In the genomic region with DNA sequence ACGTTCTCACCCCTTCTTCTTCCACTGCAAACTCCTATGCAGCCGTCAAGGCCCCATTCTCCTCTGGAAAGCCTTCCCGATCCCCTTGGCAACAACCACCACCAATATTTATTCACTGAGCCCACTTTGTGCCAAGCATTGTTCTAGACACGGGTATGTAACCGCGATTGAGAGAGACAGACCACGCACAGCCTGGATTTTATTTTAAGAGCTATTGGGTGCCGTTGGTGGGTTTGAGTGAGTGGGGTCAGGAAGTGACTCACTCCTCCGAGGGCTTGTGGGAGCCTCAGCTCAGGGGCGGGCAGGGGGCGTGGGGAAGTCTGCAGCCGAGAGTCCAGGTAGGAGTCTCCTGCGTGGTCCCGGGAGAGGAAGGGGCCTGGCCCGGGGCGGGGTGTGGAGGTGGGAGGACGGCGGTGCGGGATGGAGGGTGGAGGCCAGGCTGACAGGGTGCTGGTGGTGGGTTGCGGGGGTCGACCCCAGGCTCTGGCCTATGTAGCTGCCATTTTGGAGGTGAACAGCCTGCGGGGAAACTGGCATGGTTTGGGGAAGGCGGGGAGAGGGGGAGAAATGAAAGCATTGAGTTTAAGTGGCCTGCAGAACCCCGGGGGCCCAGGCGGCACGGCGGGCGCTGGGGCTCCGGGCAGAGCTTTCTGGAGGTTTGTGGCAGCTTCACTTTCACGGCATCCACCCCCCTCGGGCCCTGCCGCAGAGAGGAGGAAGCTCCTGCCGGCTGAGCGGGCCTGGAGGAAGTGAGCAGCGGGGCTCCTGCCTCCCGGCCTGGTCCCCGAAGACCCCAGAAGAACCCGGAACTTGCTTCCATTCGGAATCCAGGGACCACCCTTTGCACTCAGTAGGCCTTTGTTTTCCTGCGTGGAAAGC, we compare ENCODE assay signal across 8 cellular contexts. TPM values are rescaled to one million over a fixed set of nuclear protein-coding genes. Genes with fewer than 3 reads are reported as not detected.
DNase-seq lines count a peak whose midpoint lies in the region; TF ChIP-seq lines count a peak whose summit lies in the region.

No MANE protein-coding gene starts in this region.

- H3K4me3 ChIP-seq in mucosa of rectum (ENCODE audit: low read length in 2 of 2) = peak overlapping the region; percentile 34 to 68
- peak overlapping the region; percentile 19 to 38 for H3K4me3 ChIP-seq in testis
- no peak overlapping the region for H3K4me3 ChIP-seq in thyroid gland (replicated peaks in 1 of 3)

- TF ChIP-seq CTCF in testis (IDR thresholded peaks at IDR 0.05) (no peak), thyroid gland (IDR thresholded peaks at IDR 0.05) (no peak)

- peak overlapping the region; percentile 36 to 41 for H3K9ac ChIP-seq in mucosa of rectum (ENCODE audit: low read depth in 1 of 2, low read length in 2 of 2)

- H3K4me1 ChIP-seq in mucosa of rectum (ENCODE audit: control insufficient read depth in 2 of 2, insufficient read depth in 2 of 2, low read length in 2 of 2) = no peaks in the 10 kb centered on the region
- no peaks in the 10 kb centered on the region for H3K4me1 ChIP-seq in testis
- H3K4me1 ChIP-seq in thyroid gland = no peaks in the 10 kb centered on the region

- DNase-seq in SIG-M5 treated with dmso at 0.1 percent for 504 hours (lab: John Stamatoyannopoulos, UW; ENCODE audit: unreplicated experiment) (peak; percentile 84), testis (no peak), thyroid gland (no peak), amniotic stem cell (lab: John Stamatoyannopoulos, UW) (no peak), AG08395 (ENCODE audit: low spot score) (no peak)
- DNase-seq in activated naive CD4-positive, alpha-beta T cell treated with Interleukin-2 at 50 U/mL for 16 hours = peak; percentile 72

- H3K9me3 ChIP-seq in mucosa of rectum (ENCODE audit: control insufficient read depth in 2 of 2, low read length in 2 of 2) = no peaks in the 10 kb centered on the region
- H3K9me3 ChIP-seq in testis = no peaks in the 10 kb centered on the region
- no peaks in the 10 kb centered on the region for H3K9me3 ChIP-seq in thyroid gland

- 47 to 66% methylated on average over 33 to 40 of the region's 40 CpGs for WGBS in testis, 2 donors
- WGBS in thyroid gland, 2 donors = 70 to 84% methylated on average over 32 to 34 of the region's 40 CpGs

- intact Hi-C loops in testis (cut with DNase I; ENCODE audit: low total_unique reads) = no loop called here
- intact Hi-C loops in thyroid gland (cut with DNase I) = no loop called here

- H3K27ac ChIP-seq in mucosa of rectum (ENCODE audit: low read depth in 2 of 2, low read length in 2 of 2) (peak overlapping the region; percentile 68 to 81), testis (peak overlapping the region; percentile 45 to 48), thyroid gland (no peak overlapping the region)

- TF ChIP-seq POLR2A in GM15510 (IDR thresholded peaks at IDR 0.05; ENCODE audit: borderline replicate concordance, extremely low read depth, insufficient read length) (peak; percentile 51), testis (IDR thresholded peaks at IDR 0.05) (no peak), thyroid gland (IDR thresholded peaks at IDR 0.05) (peak in 1 of 2 donors; percentile 6)

- H3K36me3 ChIP-seq in mucosa of rectum (ENCODE audit: control insufficient read depth in 2 of 2, insufficient read depth in 2 of 2, low read length in 2 of 2) = no peaks in the 10 kb centered on the region
- no peaks in the 10 kb centered on the region for H3K36me3 ChIP-seq in testis (ENCODE audit: low read depth, missing control alignments)
- H3K36me3 ChIP-seq in thyroid gland = no peaks in the 10 kb centered on the region

- H3K27me3 ChIP-seq in mucosa of rectum (ENCODE audit: control insufficient read depth in 2 of 2, insufficient read depth in 2 of 2, low read length in 2 of 2) (no peaks in the 10 kb centered on the region), testis (no peaks in the 10 kb centered on the region), thyroid gland (no peaks in the 10 kb centered on the region)

RNA-seq across cellular contexts. Expression of a gene that starts 0.5 kb away (rescaled TPM):
- total RNA-seq in testis (10 to 100 TPM in 1 of 2 donors, 1 to 10 TPM in 1; 9.7 to 14.1 TPM), thyroid gland (1 to 10 TPM; 2.4 to 7.1 (median 5.5) TPM)
- polyA plus RNA-seq in testis (ENCODE audit: insufficient read depth, low read depth, low replicate concordance) = 7.2 TPM

Comparison
In these comparisons a context has a peak if more than half of its experiments do, and no peak if none do; other contexts are left out.
1. DNase-seq: peak in SIG-M5 treated with dmso at 0.1 percent for 504 hours (single experiment) and activated naive CD4-positive, alpha-beta T cell treated with Interleukin-2 at 50 U/mL for 16 hours (single experiment); none in testis (single experiment), thyroid gland (0 of 2), amniotic stem cell (single experiment) and AG08395 (single experiment).
2. H3K27ac ChIP-seq: peak in mucosa of rectum (2 of 2) and testis (2 of 2); none in thyroid gland (0 of 3).
3. H3K4me3 ChIP-seq: peak in mucosa of rectum (2 of 2) and testis (2 of 2); none in thyroid gland (0 of 3).